20 cellular contexts compared by ENCODE assay signal in the genomic region with DNA sequence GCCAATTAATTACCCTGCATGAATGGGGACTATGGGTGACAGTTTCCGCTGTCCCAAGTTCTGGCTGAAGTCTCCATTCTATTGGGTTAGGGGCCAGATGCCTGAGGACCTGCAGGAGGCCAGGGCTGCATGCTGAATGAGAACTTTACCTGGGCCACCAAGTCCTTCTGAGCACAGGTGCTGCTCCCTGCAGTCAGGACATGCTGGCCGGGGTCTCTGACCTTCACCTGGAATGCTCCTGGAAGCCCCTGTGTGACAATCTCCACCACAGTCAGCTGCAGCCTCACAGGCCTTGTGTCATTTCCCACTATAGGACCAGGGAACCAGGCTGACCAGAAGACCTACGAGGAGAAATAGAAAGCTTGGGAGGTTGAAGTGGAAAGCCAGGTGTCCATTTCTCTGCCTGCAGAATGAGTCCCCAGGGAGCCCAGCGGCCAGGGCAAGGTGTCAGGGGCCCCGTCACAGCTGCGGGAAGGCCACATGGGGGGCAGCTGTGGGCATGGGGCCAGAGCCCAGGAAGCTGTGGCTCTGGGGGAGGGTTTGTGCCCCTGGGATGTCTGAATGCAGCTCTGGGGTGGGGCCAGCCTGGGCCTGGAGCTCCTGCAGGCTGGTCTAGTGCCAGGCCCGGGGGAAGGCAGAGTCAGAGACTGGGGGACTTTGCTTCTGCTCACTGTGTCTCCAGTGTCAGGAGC.
"Had no signal": no experiment of that assay in that cellular context is flagged by ENCODE, and none has a peak within 500 bp of the region (broad histone marks: within the 10 kb centered on the region; RNA-seq: fewer than 3 reads in every experiment).

No MANE protein-coding gene starts in this region.

- H3K27me3 ChIP-seq: body of pancreas, spleen, upper lobe of right lung had no signal

- H3K4me3 ChIP-seq: body of pancreas, neural progenitor cell, sigmoid colon, spleen, thoracic aorta, upper lobe of right lung had no signal

- FAIRE-seq: colon, TTC549 had no signal

- H3K36me3 ChIP-seq: neural progenitor cell, sigmoid colon, thoracic aorta, upper lobe of right lung had no signal

- H3K79me2 ChIP-seq: parathyroid adenoma had no signal

- DNase-seq: activated CD4-positive, alpha-beta T cell treated with anti-CD3 and anti-CD28 coated beads, Interleukin-2, amount 50 U/mL, for 1 hour; activated CD4-positive, CD25-positive, alpha-beta regulatory T cell; activated gamma-delta T cell treated with Interleukin-2 at 50 U/mL for 16 hours; activated naive CD8-positive, alpha-beta T cell treated with anti-CD3 and anti-CD28 coated beads for 36 hours; activated T-cell treated with anti-CD3 and anti-CD28 coated beads, Interleukin-2, amount 50 U/mL, for 72 hours; amygdala; body of pancreas; caudate nucleus; erythroblast; islet precursor cell; midbrain; sigmoid colon; spleen; T-helper 2 cell; upper lobe of right lung had no signal

- H3K9ac ChIP-seq: neural progenitor cell, parathyroid adenoma had no signal

- H3K4me1 ChIP-seq: neural progenitor cell, parathyroid adenoma had no signal

- ATAC-seq: activated T-cell treated with anti-CD3 and anti-CD28 coated beads, Interleukin-2, amount 50 U/mL, for 72 hours; body of pancreas; upper lobe of right lung had no signal

- H2AFZ ChIP-seq: neural progenitor cell, parathyroid adenoma had no signal

- H3K27ac ChIP-seq: body of pancreas, neural progenitor cell, parathyroid adenoma, sigmoid colon, thoracic aorta, upper lobe of right lung had no signal

- H3K4me2 ChIP-seq: neural progenitor cell had no signal
